In the genomic region with DNA sequence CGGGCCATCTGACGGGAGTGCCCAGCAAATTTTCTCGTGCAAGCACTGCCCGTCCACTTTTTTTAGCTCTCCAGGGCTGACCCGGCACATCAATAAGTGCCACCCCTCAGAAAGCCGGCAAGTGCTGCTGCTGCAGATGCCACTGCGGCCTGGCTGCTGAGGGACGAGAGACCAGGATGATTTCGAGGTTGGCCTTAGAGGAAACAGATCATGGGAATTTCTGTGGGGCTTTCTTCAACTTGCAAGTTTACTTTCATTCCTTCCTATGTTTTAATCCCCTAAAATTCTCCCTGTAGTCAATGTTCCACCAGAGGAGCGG, we compare ENCODE assay signal across 12 cellular contexts. TPM values are rescaled to one million over a fixed set of nuclear protein-coding genes. Genes with fewer than 3 reads are reported as not detected.
DNase-seq lines count a peak whose midpoint lies in the region; ATAC-seq and TF ChIP-seq lines count a peak whose summit lies in the region.
"Had no signal": no experiment of that assay in that cellular context is flagged by ENCODE, and none has a peak within 500 bp of the region (broad histone marks: within the 10 kb centered on the region; RNA-seq: fewer than 3 reads in every experiment).

No MANE protein-coding gene starts in this region.

- no peak overlapping the region for H3K27ac Mint-ChIP-seq in CD4-positive, alpha-beta T cell
- no peak overlapping the region for H3K27ac Mint-ChIP-seq in endodermal cell
- no peak overlapping the region for H3K27ac Mint-ChIP-seq in nephron progenitor cell
- H3K27ac Mint-ChIP-seq: CD14-positive monocyte; dendritic cell treated with granulocyte-macrophage colony-stimulating factor and Interleukin-4, amounts not matched to agents 40 ng/mL and 50 ng/mL, for 4 days had no signal

- CTCF ChIA-PET in CD4-positive, alpha-beta T cell (lab: Charles Lee) = no interaction called here

- ATAC-seq in CD4-positive, alpha-beta T cell (ENCODE audit: poor library complexity) = no peak
- ATAC-seq in GM18868 (IDR thresholded peaks at IDR 0.05; ENCODE audit: unreplicated experiment) = no peak
- no peak for ATAC-seq in GM19035 (IDR thresholded peaks at IDR 0.05; ENCODE audit: unreplicated experiment)

- H3K36me3 Mint-ChIP-seq in CD4-positive, alpha-beta T cell (ENCODE audit: low read depth) = peaks cover 9% of the 10 kb centered on the region
- peaks cover 4% of the 10 kb centered on the region for H3K36me3 Mint-ChIP-seq in endodermal cell (ENCODE audit: low read depth)
- H3K36me3 Mint-ChIP-seq in nephron progenitor cell (ENCODE audit: low read depth) = no peaks in the 10 kb centered on the region

- peaks cover 9% of the 10 kb centered on the region for H3K4me1 Mint-ChIP-seq in CD4-positive, alpha-beta T cell (ENCODE audit: low read depth)
- H3K4me1 Mint-ChIP-seq in endodermal cell (peaks cover 2% of the 10 kb centered on the region), nephron progenitor cell (peaks cover 10% of the 10 kb centered on the region)

- peak overlapping the region; percentile 42 for H3K4me3 Mint-ChIP-seq in CD4-positive, alpha-beta T cell
- H3K4me3 Mint-ChIP-seq in endodermal cell (peak overlapping the region; percentile 27), nephron progenitor cell (peak overlapping the region; percentile 15)

- no peak overlapping the region for H3K27ac ChIP-seq in CD4-positive, alpha-beta T cell (ENCODE audit: low read depth, low read length)
- H3K27ac ChIP-seq in HUES6 (ENCODE audit: low read depth, low read length) = no peak overlapping the region
- H3K27ac ChIP-seq in endodermal cell (ENCODE audit: low read depth, low read length) = no peak overlapping the region
- H3K27ac ChIP-seq in vagina = no peak overlapping the region

- 0 out of 2 replicates have a peak, but pooled peaks cover 2% of the 10 kb centered on the region for H3K4me1 ChIP-seq in HUES6 (ENCODE audit: control insufficient read depth, insufficient read depth, low read length)
- H3K4me1 ChIP-seq in endodermal cell (ENCODE audit: control insufficient read depth, insufficient read depth, low read length) = peaks cover 4% of the 10 kb centered on the region
- peaks cover 29% of the 10 kb centered on the region for H3K4me1 ChIP-seq in vagina

- intact Hi-C loops in CD4-positive, alpha-beta T cell (cut with DNase I, micrococcal nuclease) = loop anchor here in 1 of 2 experiments (10.0 kb wide), 1 partner anchor 279 kb away; no protein-coding TSS in a partner anchor
- intact Hi-C loops in vagina (cut with DNase I) = no loop called here

- H3K4me3 ChIP-seq in HUES6 (ENCODE audit: low read depth, low read length) (peak overlapping the region; percentile 82), endodermal cell (ENCODE audit: low read length) (peak overlapping the region; percentile 76), vagina (no peak overlapping the region)

- POLR2A ChIA-PET in CD4-positive, alpha-beta T cell (lab: Charles Lee) = no interaction called here

- H3K9ac ChIP-seq in HUES6 (ENCODE audit: low read length) = no peak overlapping the region
- no peak overlapping the region for H3K9ac ChIP-seq in endodermal cell (ENCODE audit: extremely low read depth, low read length, poor library complexity, severe bottlenecking)

- H3K36me3 ChIP-seq in HUES6 (ENCODE audit: control insufficient read depth, insufficient read depth, low read length) (no peaks in the 10 kb centered on the region), endodermal cell (ENCODE audit: control insufficient read depth, insufficient read depth, low read length) (no peaks in the 10 kb centered on the region), vagina (peaks cover 0 to 4% of the 10 kb centered on the region in 2 donors)

- peaks cover 44% of the 10 kb centered on the region for H3K27me3 Mint-ChIP-seq in CD4-positive, alpha-beta T cell
- H3K27me3 Mint-ChIP-seq in endodermal cell (ENCODE audit: insufficient read depth) (peaks cover 66% of the 10 kb centered on the region), nephron progenitor cell (ENCODE audit: low read depth, poor library complexity) (peaks cover 75% of the 10 kb centered on the region)

- WGBS in endodermal cell (ENCODE audit: insufficient coverage in 1 of 2, insufficient read length in 1 of 2), 2 experiments = 25 to 27% methylated on average over 4 to 10 of the region's 10 CpGs

- TF ChIP-seq POLR2A in vagina (IDR thresholded peaks at IDR 0.05) = no peak

- H3K9me3 ChIP-seq in CD4-positive, alpha-beta T cell (ENCODE audit: control insufficient read depth, low read length) = no peaks in the 10 kb centered on the region
- no peaks in the 10 kb centered on the region for H3K9me3 ChIP-seq in HUES6 (ENCODE audit: control insufficient read depth, insufficient read depth, low read depth, low read length)
- H3K9me3 ChIP-seq in endodermal cell (ENCODE audit: control insufficient read depth, low read length) = no peaks in the 10 kb centered on the region
- H3K9me3 ChIP-seq in vagina = no peaks in the 10 kb centered on the region

- no peak for DNase-seq in CD4-positive, alpha-beta T cell
- DNase-seq in endodermal cell (no peak), nephron progenitor cell (no peak), vagina (ENCODE audit: extremely low spot score in 2 of 2) (no peak), foreskin melanocyte (no peak)
- DNase-seq: NCI-H187 treated with DMSO at 0.1 percent for 48 hours had no signal

- H3K9me3 Mint-ChIP-seq in CD4-positive, alpha-beta T cell = no peaks in the 10 kb centered on the region
- H3K9me3 Mint-ChIP-seq in endodermal cell (no peaks in the 10 kb centered on the region), nephron progenitor cell (no peaks in the 10 kb centered on the region)
- H3K9me3 Mint-ChIP-seq: dendritic cell treated with granulocyte-macrophage colony-stimulating factor and Interleukin-4, amounts not matched to agents 40 ng/mL and 50 ng/mL, for 4 days had no signal

- H3K27me3 ChIP-seq in CD4-positive, alpha-beta T cell (ENCODE audit: control insufficient read depth, insufficient read depth, low read length) = peaks cover 51% of the 10 kb centered on the region
- peaks cover 67% of the 10 kb centered on the region for H3K27me3 ChIP-seq in HUES6 (ENCODE audit: control insufficient read depth, insufficient read depth, low read length)
- peaks cover 69% of the 10 kb centered on the region for H3K27me3 ChIP-seq in endodermal cell (ENCODE audit: control insufficient read depth, insufficient read depth, low read length, poor library complexity, severe bottlenecking)
- H3K27me3 ChIP-seq in vagina = no peaks in the 10 kb centered on the region

- no peak for TF ChIP-seq CTCF in CD4-positive, alpha-beta T cell (IDR thresholded peaks at IDR 0.05)
- TF ChIP-seq CTCF in endodermal cell (conservative IDR thresholded peaks at IDR 0.05) (no peak), nephron progenitor cell (IDR thresholded peaks at IDR 0.05) (no peak), vagina (IDR thresholded peaks at IDR 0.05) (no peak)

RNA-seq across cellular contexts. Expression of gene INSM2, which starts 1.8 kb away (rescaled TPM):
- not detected for total RNA-seq in CD4-positive, alpha-beta T cell
- total RNA-seq in endodermal cell = under 1 TPM; 0.15 to 0.18 TPM
- 0.07 TPM for polyA plus RNA-seq in endodermal cell (2013, experiment 1 of 2)
- 0.08 TPM for polyA plus RNA-seq in endodermal cell (2013, experiment 2 of 2)
- 0.98 TPM for total RNA-seq in vagina
- total RNA-seq: skeletal muscle tissue had no signal
- polyA plus RNA-seq: CD14-positive monocyte had no signal

Comparison
In these comparisons a context has a peak if more than half of its experiments do, and no peak if none do; other contexts are left out.
1. H3K4me3 ChIP-seq: peak in HUES6 (single experiment) and endodermal cell (single experiment); none in vagina (0 of 2).
2. Peak in every context shown above with its lines, with median percentiles within 50 percentile points of each other: H3K4me3 Mint-ChIP-seq.